ENCODE assay signal across 1 cellular context in the genomic region with DNA sequence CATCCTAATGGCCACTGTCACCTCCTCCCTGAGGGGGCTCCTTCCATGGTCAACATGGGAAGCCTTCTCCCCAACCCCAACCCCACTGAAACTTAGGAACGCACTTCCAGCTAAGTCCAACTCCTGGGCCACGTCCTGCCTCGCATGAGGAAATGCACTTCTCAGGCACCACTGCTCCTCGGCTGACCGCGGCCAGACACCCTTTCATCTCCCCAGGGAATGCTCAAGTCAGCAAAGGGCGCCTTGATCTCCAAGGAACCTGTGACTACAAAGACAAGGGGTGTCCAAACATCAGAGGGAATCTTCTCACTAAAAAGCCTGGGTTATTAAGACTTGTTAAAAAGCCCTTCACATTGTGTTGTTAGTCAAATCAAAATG.
TF ChIP-seq lines count a peak whose summit lies in the region.

No MANE protein-coding gene starts in this region.

TF ChIP-seq in GM23338, 12 proteins besides CTCF, POLR2A, EP300 and RAD21 (continued from another document):
- TF ChIP-seq ZNF462 (CRISPR knock-in tag; IDR thresholded peaks at IDR 0.05) (no peak), JUNB (IDR thresholded peaks at IDR 0.05; ENCODE audit: unreplicated experiment) (no peak), NANOG (IDR thresholded peaks at IDR 0.05; ENCODE audit: borderline replicate concordance) (no peak), STAT1 (IDR thresholded peaks at IDR 0.05; ENCODE audit: unreplicated experiment) (no peak), ETS1 (IDR thresholded peaks at IDR 0.05) (no peak), CREB1 (CRISPR knock-in tag; IDR thresholded peaks at IDR 0.05; ENCODE audit: low read depth) (no peak), EZH2 (IDR thresholded peaks at IDR 0.05; ENCODE audit: low read depth, unreplicated experiment) (no peak), ZNF114 (CRISPR knock-in tag; IDR thresholded peaks at IDR 0.05) (no peak), EZH2phosphoT487 (IDR thresholded peaks at IDR 0.05; ENCODE audit: unreplicated experiment) (no peak), ZNF331 (CRISPR knock-in tag; IDR thresholded peaks at IDR 0.05; ENCODE audit: low read depth) (no peak)
- TF ChIP-seq, protein P1, sequence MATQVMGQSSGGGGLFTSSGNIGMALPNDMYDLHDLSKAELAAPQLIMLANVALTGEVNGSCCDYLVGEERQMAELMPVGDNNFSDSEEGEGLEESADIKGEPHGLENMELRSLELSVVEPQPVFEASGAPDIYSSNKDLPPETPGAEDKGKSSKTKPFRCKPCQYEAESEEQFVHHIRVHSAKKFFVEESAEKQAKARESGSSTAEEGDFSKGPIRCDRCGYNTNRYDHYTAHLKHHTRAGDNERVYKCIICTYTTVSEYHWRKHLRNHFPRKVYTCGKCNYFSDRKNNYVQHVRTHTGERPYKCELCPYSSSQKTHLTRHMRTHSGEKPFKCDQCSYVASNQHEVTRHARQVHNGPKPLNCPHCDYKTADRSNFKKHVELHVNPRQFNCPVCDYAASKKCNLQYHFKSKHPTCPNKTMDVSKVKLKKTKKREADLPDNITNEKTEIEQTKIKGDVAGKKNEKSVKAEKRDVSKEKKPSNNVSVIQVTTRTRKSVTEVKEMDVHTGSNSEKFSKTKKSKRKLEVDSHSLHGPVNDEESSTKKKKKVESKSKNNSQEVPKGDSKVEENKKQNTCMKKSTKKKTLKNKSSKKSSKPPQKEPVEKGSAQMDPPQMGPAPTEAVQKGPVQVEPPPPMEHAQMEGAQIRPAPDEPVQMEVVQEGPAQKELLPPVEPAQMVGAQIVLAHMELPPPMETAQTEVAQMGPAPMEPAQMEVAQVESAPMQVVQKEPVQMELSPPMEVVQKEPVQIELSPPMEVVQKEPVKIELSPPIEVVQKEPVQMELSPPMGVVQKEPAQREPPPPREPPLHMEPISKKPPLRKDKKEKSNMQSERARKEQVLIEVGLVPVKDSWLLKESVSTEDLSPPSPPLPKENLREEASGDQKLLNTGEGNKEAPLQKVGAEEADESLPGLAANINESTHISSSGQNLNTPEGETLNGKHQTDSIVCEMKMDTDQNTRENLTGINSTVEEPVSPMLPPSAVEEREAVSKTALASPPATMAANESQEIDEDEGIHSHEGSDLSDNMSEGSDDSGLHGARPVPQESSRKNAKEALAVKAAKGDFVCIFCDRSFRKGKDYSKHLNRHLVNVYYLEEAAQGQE (IDR thresholded peaks at IDR 0.05; ENCODE audit: unreplicated experiment), result no peak
